9 cellular contexts compared by ENCODE assay signal in genomic region chr1:15428252-15428651, GRCh38. TPM values are rescaled to one million over a fixed set of nuclear protein-coding genes. Genes with fewer than 3 reads are reported as not detected.
DNase-seq lines count a peak whose midpoint lies in the region; ATAC-seq, FAIRE-seq and TF ChIP-seq lines count a peak whose summit lies in the region.
"Not testable (repeated sequence)": the region's sequence is repeated elsewhere in the genome, so short reads cannot be mapped to it uniquely, and the experiment has no call there.
"Had no signal": no experiment of that assay in that cellular context is flagged by ENCODE, and none has a peak within 500 bp of the region (broad histone marks: within the 10 kb centered on the region; RNA-seq: fewer than 3 reads in every experiment).

No MANE protein-coding gene starts in this region.

- not testable (repeated sequence) for H3K36me3 Mint-ChIP-seq in GM23338 (ENCODE audit: low read depth); nephron progenitor cell (ENCODE audit: low read depth)

- TF ChIP-seq CTCF in GM23338 (conservative IDR thresholded peaks at IDR 0.05; ENCODE audit: low read depth in 2 of 2); RWPE1 (conservative IDR thresholded peaks at IDR 0.05; ENCODE audit: low read depth); K562 (IDR thresholded peaks at IDR 0.05 in 2 of 3, conservative IDR thresholded peaks at IDR 0.05 in 1 of 3; ENCODE audit: insufficient read depth in 2 of 3, low read depth in 1 of 3, low read length in 3 of 3); nephron progenitor cell (IDR thresholded peaks at IDR 0.05); sigmoid colon (IDR thresholded peaks at IDR 0.05): not testable (repeated sequence)

- not testable (repeated sequence) for H2AFZ ChIP-seq in GM23338; K562 (ENCODE audit: low read depth, low read length)

- ATAC-seq in GM23338, K562, Right ventricle myocardium inferior: not testable (repeated sequence)

- peaks cover 78 to 96% (median 91%) of the 10 kb centered on the region in 11 experiments for H3K36me3 ChIP-seq in BLaER1 treated with 17β-estradiol and CSF1 and Interleukin-3, amounts not matched to agents 10 nM and 100 nM
- not testable (repeated sequence) for H3K36me3 ChIP-seq in GM23338 (ENCODE audit: insufficient read depth)
- H3K36me3 ChIP-seq in K562 (ENCODE audit: control insufficient read depth, insufficient read depth, low read length) (peaks cover 41% of the 10 kb centered on the region; the same call in 2 of the 3 replicates), sigmoid colon (peaks cover 0 to 12% (median 2%) of the 10 kb centered on the region in 4 donors)

- not testable (repeated sequence) for H3F3A ChIP-seq in GM23338 (replicated peaks; ENCODE audit: low read depth)

- not testable (repeated sequence) for H3K79me2 ChIP-seq in GM23338 (replicated peaks; ENCODE audit: insufficient read depth); K562 (ENCODE audit: control insufficient read depth, insufficient read depth, low read length)

- TF ChIP-seq EP300 in K562 (IDR thresholded peaks at IDR 0.05; ENCODE audit: low read length); sigmoid colon (IDR thresholded peaks at IDR 0.05): not testable (repeated sequence)

- not testable (repeated sequence) for H3K4me3 ChIP-seq in BLaER1 treated with 17β-estradiol and CSF1 and Interleukin-3, amounts not matched to agents 10 nM and 100 nM; GM23338; K562; sigmoid colon

- peaks cover 15% of the 10 kb centered on the region for H3K27me3 Mint-ChIP-seq in GM23338 (ENCODE audit: insufficient read depth, low read depth, poor library complexity)
- H3K27me3 Mint-ChIP-seq in nephron progenitor cell (ENCODE audit: low read depth, poor library complexity) = not testable (repeated sequence)

- not testable (repeated sequence) for H3K27me3 ChIP-seq in BLaER1 treated with 17β-estradiol and CSF1 and Interleukin-3, amounts not matched to agents 10 nM and 100 nM; GM23338 (ENCODE audit: insufficient read depth); K562 (ENCODE audit: control insufficient read depth in 2 of 2, insufficient read depth in 2 of 2, low read length in 2 of 2); sigmoid colon

- TF ChIP-seq POLR2A in K562 (conservative IDR thresholded peaks at IDR 0.05); sigmoid colon (IDR thresholded peaks at IDR 0.05): not testable (repeated sequence)

- not testable (repeated sequence) for H3K9me3 Mint-ChIP-seq in GM23338, nephron progenitor cell

- not testable (repeated sequence) for H3K4me3 Mint-ChIP-seq in GM23338, nephron progenitor cell

- H3K9me1 ChIP-seq in K562 (ENCODE audit: control insufficient read depth, insufficient read depth, low read length) = not testable (repeated sequence)

- BruUV-seq in K562 (replicated peaks; lab: Mats Ljungman, UMichigan) = not testable (repeated sequence)

- TF ChIP-seq RAD21 in K562 (CRISPR knock-in tag; conservative IDR thresholded peaks at IDR 0.05 in 1 of 2, IDR thresholded peaks at IDR 0.05 in 1 of 2) = not testable (repeated sequence)

- FAIRE-seq in K562 (lab: Jason Lieb, UNC) = not testable (repeated sequence)

- CTCF ChIA-PET in RWPE1 (lab: Yijun Ruan, JAX) (interaction anchor here (0.6 to 1.5 kb wide), 2 partner anchors 105 to 184 kb away, joined by 4 to 5 read pairs; no protein-coding TSS in a partner anchor), K562 (lab: Yijun Ruan, JAX; ENCODE audit: low intra/inter-chr PET ratio) (interaction anchor here (1.1 kb wide), 1 partner anchor 300 kb away, joined by 3 read pairs; no protein-coding TSS in a partner anchor)

- peak overlapping the region in 7 of 11 experiments; percentile 8 to 46 (median 28); a peak in 7 of 22 replicates for H3K9ac ChIP-seq in BLaER1 treated with 17β-estradiol and CSF1 and Interleukin-3, amounts not matched to agents 10 nM and 100 nM
- H3K9ac ChIP-seq in K562 (ENCODE audit: insufficient read depth in 1 of 2, low read depth in 2 of 2, low read length in 2 of 2) = not testable (repeated sequence)

- H3K4me2 ChIP-seq in BLaER1 treated with 17β-estradiol and CSF1 and Interleukin-3, amounts not matched to agents 10 nM and 100 nM = peak overlapping the region in 7 of 11 experiments; percentile 5 to 99 (median 55); a peak in 12 of 22 replicates
- H3K4me2 ChIP-seq in GM23338; K562 (ENCODE audit: insufficient read depth, low read length): not testable (repeated sequence)

- POLR2A ChIA-PET in RWPE1 (lab: Yijun Ruan, JAX; ENCODE audit: low non-redundant PET) = not testable (repeated sequence)
- POLR2A ChIA-PET in K562 (lab: Yijun Ruan, JAX) = interaction anchor here (1.0 to 1.2 kb wide), 2 partner anchors 13 to 140 kb away, joined by 3 to 6 read pairs; no protein-coding TSS in a partner anchor

- H3K9me3 ChIP-seq in BLaER1 treated with 17β-estradiol and CSF1 and Interleukin-3, amounts not matched to agents 10 nM and 100 nM (replicated peaks in 1 of 11); K562 (replicated peaks; ENCODE audit: control insufficient read depth, insufficient read depth, low read depth, low read length); sigmoid colon: not testable (repeated sequence)

- peaks cover 78 to 96% (median 84%) of the 10 kb centered on the region in 11 experiments for H4K20me1 ChIP-seq in BLaER1 treated with 17β-estradiol and CSF1 and Interleukin-3, amounts not matched to agents 10 nM and 100 nM
- H4K20me1 ChIP-seq in GM23338 (replicated peaks; ENCODE audit: insufficient read depth) = not testable (repeated sequence)
- H4K20me1 ChIP-seq in K562 (replicated peaks; ENCODE audit: control insufficient read depth, insufficient read depth, low read length) = peaks cover 10% of the 10 kb centered on the region; the same call in 1 of the 2 replicates

- H3K4me1 Mint-ChIP-seq in GM23338 (peaks cover 11% of the 10 kb centered on the region; the same call in 2 of the 3 replicates), nephron progenitor cell (peaks cover 31% of the 10 kb centered on the region)

- peak overlapping the region in 6 of 11 experiments; percentile 9 to 46 (median 33); a peak in 9 of 22 replicates for H3K27ac ChIP-seq in BLaER1 treated with 17β-estradiol and CSF1 and Interleukin-3, amounts not matched to agents 10 nM and 100 nM
- H3K27ac ChIP-seq in GM23338 (ENCODE audit: low read depth); K562 (ENCODE audit: extremely low read depth, low read depth, low read length): not testable (repeated sequence)
- H3K27ac ChIP-seq in RWPE1 = peak overlapping the region; percentile 50
- H3K27ac ChIP-seq in sigmoid colon = peak overlapping the region in 3 of 4 donors; percentile 77 to 81 (median 78)

- 83% methylated on average over 11 of the region's 11 CpGs for WGBS in K562 (ENCODE audit: insufficient coverage, low coverage, missing lambda C conversion rate)
- 88 to 94% methylated on average over 11 of the region's 11 CpGs for WGBS in sigmoid colon, 2 donors

- not testable (repeated sequence) for DNase-seq in GM23338 (ENCODE audit: low spot score); RWPE1 (ENCODE audit: low spot score); K562 (ENCODE audit: extremely low read depth in 1 of 4, low spot score in 3 of 4); nephron progenitor cell; sigmoid colon
- peak; percentile 20 for DNase-seq in Right ventricle myocardium inferior (ENCODE audit: missing footprints)

- not testable (repeated sequence) for H3K9me2 ChIP-seq in GM23338 (ENCODE audit: insufficient read depth)

- H3K27ac Mint-ChIP-seq in GM23338 (peak overlapping the region; percentile 48; the same call in 1 of the 2 replicates), nephron progenitor cell (peak overlapping the region; percentile 36)

- in situ Hi-C loops in K562 (cut with MboI) = loop anchor here (5.0 to 10.0 kb wide), 2 partner anchors 101 to 303 kb away; no protein-coding TSS in a partner anchor

- H3K4me1 ChIP-seq in BLaER1 treated with 17β-estradiol and CSF1 and Interleukin-3, amounts not matched to agents 10 nM and 100 nM = peaks cover 0 to 100% (median 56%) of the 10 kb centered on the region in 10 experiments; a peak in 18 of 20 replicates
- not testable (repeated sequence) for H3K4me1 ChIP-seq in GM23338 (ENCODE audit: insufficient read depth)
- H3K4me1 ChIP-seq in K562 (replicated peaks in 1 of 2; ENCODE audit: control insufficient read depth in 2 of 2, insufficient read depth in 2 of 2, low read length in 2 of 2) (peaks cover 25 to 62% of the 10 kb centered on the region in 2 experiments; a peak in 4 of 5 replicates), sigmoid colon (peaks cover 0 to 51% (median 31%) of the 10 kb centered on the region in 4 donors)

- intact Hi-C loops in K562 (cut with micrococcal nuclease); Right ventricle myocardium inferior (cut with DNase I): not testable (repeated sequence)
- intact Hi-C loops in sigmoid colon (cut with DNase I) = loop anchor here (5.0 to 10.0 kb wide), 2 partner anchors 86 to 273 kb away; partner anchors contain the start of gene TMEM51

RNA-seq across cellular contexts. Expression of gene CTRC, which starts 10.0 kb away (rescaled TPM):
- 0.24 TPM in 1 of 2 replicates, not detected in the other for total RNA-seq in GM23338 (2014; rRNA removed; shearing (Covaris generic))
- polyA plus RNA-seq in GM23338 (2016; fragmentation: Nextera tagmentation; extraction: Ambion mirVana) (not detected in 2 replicates), K562 (2011; rRNA removed) (not detected in 2 replicates), K562 (2014; fragmentation: Illumina TruSeq; extraction: Trizol) (not detected in 2 replicates), K562 (2014; fragmentation: Nextera tagmentation; extraction: Ambion mirVana) (not detected), K562 (2014; rRNA removed) (not detected in 2 replicates), sigmoid colon (1 to 10 TPM in 1 of 3 donors, under 1 TPM in 1, not detected in 1; 0.34 to 1.2 TPM)
- total RNA-seq in K562 (2011; cell fraction: chromatin; rRNA removed; ENCODE audit: low replicate concordance) = not detected in 2 replicates
- not detected in 2 replicates for total RNA-seq in K562 (2011; cell fraction: nucleolus; rRNA removed)
- not detected in 2 replicates for total RNA-seq in K562 (2011; cell fraction: nucleoplasm; rRNA removed)
- total RNA-seq in K562 (2014; rRNA removed) (not detected in 2 replicates), K562 (2014; rRNA removed; fragmentation: Illumina TruSeq; extraction: Trizol) (not detected in 2 replicates), K562 (2015; rRNA removed; fragmentation: Illumina TruSeq; extraction: Trizol) (not detected in 2 replicates), K562 (2021) (0.84 and 1.2 TPM in 2 replicates), Right ventricle myocardium inferior (not detected), sigmoid colon (not detected)
- polyA plus RNA-seq in K562 (2011; cell fraction: cytosol; rRNA removed) = not detected in 2 replicates
- polyA plus RNA-seq in K562 (2011; cell fraction: nucleus; rRNA removed) = not detected in 2 replicates
- polyA plus RNA-seq in K562 (2012) = 0.03 and 0.12 TPM in 2 replicates
- polyA minus RNA-seq in K562 (2011; rRNA and poly(A)+ RNA removed) = not detected in 2 replicates
- not detected in 2 replicates for polyA minus RNA-seq in K562 (2011; cell fraction: cytosol; rRNA and poly(A)+ RNA removed)
- polyA minus RNA-seq in K562 (2011; cell fraction: nucleus; rRNA and poly(A)+ RNA removed) = not detected in 2 replicates
- total RNA-seq: HT-29 had no signal
- polyA plus RNA-seq: H1 had no signal

RNA-seq across cellular contexts. Expression of gene EFHD2, which starts 18.6 kb away (rescaled TPM):
- 22.8 and 23.7 TPM in 2 replicates for total RNA-seq in GM23338 (2014; rRNA removed; shearing (Covaris generic))
- polyA plus RNA-seq in GM23338 (2016; fragmentation: Nextera tagmentation; extraction: Ambion mirVana) = 19.3 and 22.8 TPM in 2 replicates
- 5.8 and 18.8 TPM in 2 replicates for total RNA-seq in K562 (2011; cell fraction: chromatin; rRNA removed; ENCODE audit: low replicate concordance)
- 14.5 and 18.0 TPM in 2 replicates for total RNA-seq in K562 (2011; cell fraction: nucleolus; rRNA removed)
- total RNA-seq in K562 (2011; cell fraction: nucleoplasm; rRNA removed) = 10.8 and 14.2 TPM in 2 replicates
- 53.6 and 62.9 TPM in 2 replicates for total RNA-seq in K562 (2014; rRNA removed)
- total RNA-seq in K562 (2014; rRNA removed; fragmentation: Illumina TruSeq; extraction: Trizol) = 8.6 and 8.8 TPM in 2 replicates
- 25.2 and 27.9 TPM in 2 replicates for total RNA-seq in K562 (2015; rRNA removed; fragmentation: Illumina TruSeq; extraction: Trizol)
- 64.3 and 70.0 TPM in 2 replicates for total RNA-seq in K562 (2021)
- 19.7 and 22.8 TPM in 2 replicates for polyA plus RNA-seq in K562 (2011; rRNA removed)
- polyA plus RNA-seq in K562 (2011; cell fraction: cytosol; rRNA removed) = 25.0 and 52.4 TPM in 2 replicates
- polyA plus RNA-seq in K562 (2011; cell fraction: nucleus; rRNA removed) = 15.0 and 24.5 TPM in 2 replicates
- polyA plus RNA-seq in K562 (2012) = 38.1 and 44.7 TPM in 2 replicates
- polyA plus RNA-seq in K562 (2014; fragmentation: Illumina TruSeq; extraction: Trizol) = 26.1 and 40.7 TPM in 2 replicates
- polyA plus RNA-seq in K562 (2014; fragmentation: Nextera tagmentation; extraction: Ambion mirVana) = 1 to 10 TPM; 1.7 to 1.8 TPM
- polyA plus RNA-seq in K562 (2014; rRNA removed) = 62.3 and 73.5 TPM in 2 replicates
- 5.5 and 6.9 TPM in 2 replicates for polyA minus RNA-seq in K562 (2011; rRNA and poly(A)+ RNA removed)
- polyA minus RNA-seq in K562 (2011; cell fraction: cytosol; rRNA and poly(A)+ RNA removed) = 16.4 and 20.5 TPM in 2 replicates
- polyA minus RNA-seq in K562 (2011; cell fraction: nucleus; rRNA and poly(A)+ RNA removed) = 4.4 and 5.1 TPM in 2 replicates
- total RNA-seq in Right ventricle myocardium inferior = 14.7 TPM
- 10 to 100 TPM; 32.7 to 47.4 (median 37.3) TPM for total RNA-seq in sigmoid colon
- 100 to 1,000 TPM; 157 to 181 (median 177) TPM for polyA plus RNA-seq in sigmoid colon

RNA-seq across cellular contexts. Expression of gene CELA2A, which starts 28.3 kb away (rescaled TPM):
- total RNA-seq in GM23338 (2014; rRNA removed; shearing (Covaris generic)) = not detected in 2 replicates
- polyA plus RNA-seq in GM23338 (2016; fragmentation: Nextera tagmentation; extraction: Ambion mirVana) (not detected in 2 replicates), K562 (2011; rRNA removed) (not detected in 2 replicates), K562 (2014; fragmentation: Illumina TruSeq; extraction: Trizol) (not detected in 2 replicates), K562 (2014; fragmentation: Nextera tagmentation; extraction: Ambion mirVana) (not detected), K562 (2014; rRNA removed) (not detected in 2 replicates), sigmoid colon (not detected)
- total RNA-seq in K562 (2011; cell fraction: chromatin; rRNA removed; ENCODE audit: low replicate concordance) = not detected in 2 replicates
- not detected in 2 replicates for total RNA-seq in K562 (2011; cell fraction: nucleolus; rRNA removed)
- total RNA-seq in K562 (2011; cell fraction: nucleoplasm; rRNA removed) = not detected in 2 replicates
- total RNA-seq in K562 (2014; rRNA removed) (not detected in 2 replicates), K562 (2014; rRNA removed; fragmentation: Illumina TruSeq; extraction: Trizol) (not detected in 2 replicates), K562 (2015; rRNA removed; fragmentation: Illumina TruSeq; extraction: Trizol) (not detected in 2 replicates), K562 (2021) (0.47 and 0.62 TPM in 2 replicates), Right ventricle myocardium inferior (not detected), sigmoid colon (not detected)
- not detected in 2 replicates for polyA plus RNA-seq in K562 (2011; cell fraction: cytosol; rRNA removed)
- 0.17 TPM in 1 of 2 replicates, not detected in the other for polyA plus RNA-seq in K562 (2011; cell fraction: nucleus; rRNA removed)
- 0.30 TPM in 1 of 2 replicates, not detected in the other for polyA plus RNA-seq in K562 (2012)
- polyA minus RNA-seq in K562 (2011; rRNA and poly(A)+ RNA removed) = not detected in 2 replicates
- not detected in 2 replicates for polyA minus RNA-seq in K562 (2011; cell fraction: cytosol; rRNA and poly(A)+ RNA removed)
- polyA minus RNA-seq in K562 (2011; cell fraction: nucleus; rRNA and poly(A)+ RNA removed) = not detected in 2 replicates
- total RNA-seq: H1, HT-29 had no signal
- polyA plus RNA-seq: H1 had no signal

RNA-seq across cellular contexts. Expression of gene CELA2B, which starts 47.7 kb away (rescaled TPM):
- total RNA-seq in GM23338 (2014; rRNA removed; shearing (Covaris generic)) = not detected in 2 replicates
- polyA plus RNA-seq in GM23338 (2016; fragmentation: Nextera tagmentation; extraction: Ambion mirVana) (not detected in 2 replicates), K562 (2011; rRNA removed) (not detected in 2 replicates), K562 (2014; fragmentation: Illumina TruSeq; extraction: Trizol) (not detected in 2 replicates), K562 (2014; fragmentation: Nextera tagmentation; extraction: Ambion mirVana) (under 1 TPM in 1 of 2 experiments, not detected in 1; 0.25 TPM), K562 (2014; rRNA removed) (0.25 and 0.39 TPM in 2 replicates), sigmoid colon (not detected)
- total RNA-seq in K562 (2011; cell fraction: chromatin; rRNA removed; ENCODE audit: low replicate concordance) = not detected in 2 replicates
- not detected in 2 replicates for total RNA-seq in K562 (2011; cell fraction: nucleolus; rRNA removed)
- not detected in 2 replicates for total RNA-seq in K562 (2011; cell fraction: nucleoplasm; rRNA removed)
- total RNA-seq in K562 (2014; rRNA removed) (2.1 TPM in 1 of 2 replicates, not detected in the other), K562 (2014; rRNA removed; fragmentation: Illumina TruSeq; extraction: Trizol) (not detected in 2 replicates), K562 (2015; rRNA removed; fragmentation: Illumina TruSeq; extraction: Trizol) (not detected in 2 replicates), K562 (2021) (0.40 and 0.51 TPM in 2 replicates), Right ventricle myocardium inferior (not detected), sigmoid colon (not detected)
- polyA plus RNA-seq in K562 (2011; cell fraction: cytosol; rRNA removed) = 0.31 TPM in 1 of 2 replicates, not detected in the other
- polyA plus RNA-seq in K562 (2011; cell fraction: nucleus; rRNA removed) = not detected in 2 replicates
- 0.28 TPM in 1 of 2 replicates, not detected in the other for polyA plus RNA-seq in K562 (2012)
- 0.28 TPM in 1 of 2 replicates, not detected in the other for polyA minus RNA-seq in K562 (2011; rRNA and poly(A)+ RNA removed)
- not detected in 2 replicates for polyA minus RNA-seq in K562 (2011; cell fraction: cytosol; rRNA and poly(A)+ RNA removed)
- polyA minus RNA-seq in K562 (2011; cell fraction: nucleus; rRNA and poly(A)+ RNA removed) = not detected in 2 replicates
- total RNA-seq: H1, HT-29 had no signal
- polyA plus RNA-seq: H1 had no signal
